ENCODE assay signal across 1 cellular context in genomic region chr11:108498046-108498815, GRCh38.
A peak's percentile ranks its signal among the peaks of the same experiment; 100 is the strongest.
TF ChIP-seq lines count a peak whose summit lies in the region.

A gene with protein sequence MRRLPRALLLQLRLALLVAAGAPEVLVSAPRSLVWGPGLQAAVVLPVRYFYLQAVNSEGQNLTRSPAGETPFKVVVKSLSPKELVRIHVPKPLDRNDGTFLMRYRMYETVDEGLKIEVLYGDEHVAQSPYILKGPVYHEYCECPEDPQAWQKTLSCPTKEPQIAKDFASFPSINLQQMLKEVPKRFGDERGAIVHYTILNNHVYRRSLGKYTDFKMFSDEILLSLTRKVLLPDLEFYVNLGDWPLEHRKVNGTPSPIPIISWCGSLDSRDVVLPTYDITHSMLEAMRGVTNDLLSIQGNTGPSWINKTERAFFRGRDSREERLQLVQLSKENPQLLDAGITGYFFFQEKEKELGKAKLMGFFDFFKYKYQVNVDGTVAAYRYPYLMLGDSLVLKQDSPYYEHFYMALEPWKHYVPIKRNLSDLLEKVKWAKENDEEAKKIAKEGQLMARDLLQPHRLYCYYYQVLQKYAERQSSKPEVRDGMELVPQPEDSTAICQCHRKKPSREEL (minus strand): TSS chr11:108498384. CDS start chr11:108498366, 18 bp downstream.

TF ChIP-seq in HepG2, 621 proteins besides CTCF, POLR2A, EP300 and RAD21 (continued from another document and continues in another):
- TF ChIP-seq ZNF441 (CRISPR knock-in tag; IDR thresholded peaks at IDR 0.05; ENCODE audit: borderline replicate concordance), result 0 out of 2 replicates have a peak, but pooled peaks have one; percentile 15
- 0 out of 2 replicates have a peak, but pooled peaks have one; percentile 50 for TF ChIP-seq ARNT2 (CRISPR knock-in tag; IDR thresholded peaks at IDR 0.05; ENCODE audit: low read depth)
- TF ChIP-seq HOXA5 (CRISPR knock-in tag; IDR thresholded peaks at IDR 0.05), result 0 out of 2 replicates have a peak, but pooled peaks have one; percentile 50
- peak; percentile 45; the same call in 1 of the 2 replicates for TF ChIP-seq ZNF792 (CRISPR knock-in tag; IDR thresholded peaks at IDR 0.05)
- TF ChIP-seq BORCS8-MEF2B (CRISPR knock-in tag; IDR thresholded peaks at IDR 0.05), result peak; percentile 25; the same call in 1 of the 2 replicates
- TF ChIP-seq CHD4 (IDR thresholded peaks at IDR 0.05; ENCODE audit: borderline replicate concordance, low read length), result no peak
- TF ChIP-seq ZNF10 (CRISPR knock-in tag; IDR thresholded peaks at IDR 0.05; ENCODE audit: borderline replicate concordance, low read depth), result no peak
- peak; percentile 82 for TF ChIP-seq ZFY (CRISPR knock-in tag; IDR thresholded peaks at IDR 0.05)
- peak; percentile 35; the same call in 1 of the 2 replicates for TF ChIP-seq BRD4 (CRISPR knock-in tag; IDR thresholded peaks at IDR 0.05)
- TF ChIP-seq, protein P1, sequence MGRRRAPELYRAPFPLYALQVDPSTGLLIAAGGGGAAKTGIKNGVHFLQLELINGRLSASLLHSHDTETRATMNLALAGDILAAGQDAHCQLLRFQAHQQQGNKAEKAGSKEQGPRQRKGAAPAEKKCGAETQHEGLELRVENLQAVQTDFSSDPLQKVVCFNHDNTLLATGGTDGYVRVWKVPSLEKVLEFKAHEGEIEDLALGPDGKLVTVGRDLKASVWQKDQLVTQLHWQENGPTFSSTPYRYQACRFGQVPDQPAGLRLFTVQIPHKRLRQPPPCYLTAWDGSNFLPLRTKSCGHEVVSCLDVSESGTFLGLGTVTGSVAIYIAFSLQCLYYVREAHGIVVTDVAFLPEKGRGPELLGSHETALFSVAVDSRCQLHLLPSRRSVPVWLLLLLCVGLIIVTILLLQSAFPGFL (CRISPR knock-in tag; IDR thresholded peaks at IDR 0.05), result no peak
- 0 out of 2 replicates have a peak, but pooled peaks have one; percentile 54 for TF ChIP-seq ZNF256 (CRISPR knock-in tag; conservative IDR thresholded peaks at IDR 0.05)
- TF ChIP-seq SMAD9 (CRISPR knock-in tag; IDR thresholded peaks at IDR 0.05), result 0 out of 2 replicates have a peak, but pooled peaks have one; percentile 59
- no peak for TF ChIP-seq MYNN (CRISPR knock-in tag; IDR thresholded peaks at IDR 0.05; ENCODE audit: low read depth)
- no peak; the same call in 1 of the 2 replicates for TF ChIP-seq JDP2 (CRISPR knock-in tag; IDR thresholded peaks at IDR 0.05; ENCODE audit: borderline replicate concordance)
- no peak for TF ChIP-seq GPBP1L1 (CRISPR knock-in tag; IDR thresholded peaks at IDR 0.05)
- TF ChIP-seq POGK (CRISPR knock-in tag; conservative IDR thresholded peaks at IDR 0.05), result no peak
- no peak for TF ChIP-seq ZNF557 (CRISPR knock-in tag; IDR thresholded peaks at IDR 0.05)
- peak; percentile 65 for TF ChIP-seq HOXA3 (CRISPR knock-in tag; IDR thresholded peaks at IDR 0.05)
- no peak for TF ChIP-seq RBM22 (optimal IDR thresholded peaks at IDR 0.05; ENCODE audit: low read length)
- TF ChIP-seq, protein P2, sequence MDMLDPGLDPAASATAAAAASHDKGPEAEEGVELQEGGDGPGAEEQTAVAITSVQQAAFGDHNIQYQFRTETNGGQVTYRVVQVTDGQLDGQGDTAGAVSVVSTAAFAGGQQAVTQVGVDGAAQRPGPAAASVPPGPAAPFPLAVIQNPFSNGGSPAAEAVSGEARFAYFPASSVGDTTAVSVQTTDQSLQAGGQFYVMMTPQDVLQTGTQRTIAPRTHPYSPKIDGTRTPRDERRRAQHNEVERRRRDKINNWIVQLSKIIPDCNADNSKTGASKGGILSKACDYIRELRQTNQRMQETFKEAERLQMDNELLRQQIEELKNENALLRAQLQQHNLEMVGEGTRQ (IDR thresholded peaks at IDR 0.05; ENCODE audit: low read depth, low read length), result no peak
- TF ChIP-seq, protein P2 (CRISPR knock-in tag; IDR thresholded peaks at IDR 0.05; ENCODE audit: borderline replicate concordance), result no peak
- peak; percentile 95 for TF ChIP-seq ZNF563 (CRISPR knock-in tag; IDR thresholded peaks at IDR 0.05)
- TF ChIP-seq ATF7 (IDR thresholded peaks at IDR 0.05), result no peak
- no peak for TF ChIP-seq ATF7 (CRISPR knock-in tag; IDR thresholded peaks at IDR 0.05)
- no peak for TF ChIP-seq ZNF253 (CRISPR knock-in tag; IDR thresholded peaks at IDR 0.05; ENCODE audit: borderline replicate concordance)
- no peak for TF ChIP-seq GTF2F1 (IDR thresholded peaks at IDR 0.05; ENCODE audit: low read length)
- TF ChIP-seq, protein P3, sequence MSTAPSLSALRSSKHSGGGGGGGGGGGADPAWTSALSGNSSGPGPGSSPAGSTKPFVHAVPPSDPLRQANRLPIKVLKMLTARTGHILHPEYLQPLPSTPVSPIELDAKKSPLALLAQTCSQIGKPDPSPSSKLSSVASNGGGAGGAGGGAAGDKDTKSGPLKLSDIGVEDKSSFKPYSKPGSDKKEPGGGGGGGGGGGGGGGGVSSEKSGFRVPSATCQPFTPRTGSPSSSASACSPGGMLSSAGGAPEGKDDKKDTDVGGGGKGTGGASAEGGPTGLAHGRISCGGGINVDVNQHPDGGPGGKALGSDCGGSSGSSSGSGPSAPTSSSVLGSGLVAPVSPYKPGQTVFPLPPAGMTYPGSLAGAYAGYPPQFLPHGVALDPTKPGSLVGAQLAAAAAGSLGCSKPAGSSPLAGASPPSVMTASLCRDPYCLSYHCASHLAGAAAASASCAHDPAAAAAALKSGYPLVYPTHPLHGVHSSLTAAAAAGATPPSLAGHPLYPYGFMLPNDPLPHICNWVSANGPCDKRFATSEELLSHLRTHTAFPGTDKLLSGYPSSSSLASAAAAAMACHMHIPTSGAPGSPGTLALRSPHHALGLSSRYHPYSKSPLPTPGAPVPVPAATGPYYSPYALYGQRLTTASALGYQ (CRISPR knock-in tag; IDR thresholded peaks at IDR 0.05), result no peak
- TF ChIP-seq KDM1A (CRISPR knock-in tag; IDR thresholded peaks at IDR 0.05), result no peak
- TF ChIP-seq ZSCAN12 (CRISPR knock-in tag; IDR thresholded peaks at IDR 0.05), result 0 out of 2 replicates have a peak, but pooled peaks have one; percentile 22
- TF ChIP-seq ZSCAN22 (CRISPR knock-in tag; IDR thresholded peaks at IDR 0.05), result no peak
- 0 out of 2 replicates have a peak, but pooled peaks have one; percentile 41 for TF ChIP-seq POGZ (CRISPR knock-in tag; IDR thresholded peaks at IDR 0.05)
- TF ChIP-seq ZC3H13 (CRISPR knock-in tag; IDR thresholded peaks at IDR 0.05), result no peak; the same call in 1 of the 2 replicates
- no peak; the same call in 1 of the 2 replicates for TF ChIP-seq POLR2AphosphoS5 (IDR thresholded peaks at IDR 0.05; ENCODE audit: low read depth, low read length)
- TF ChIP-seq PLRG1 (conservative IDR thresholded peaks at IDR 0.05), result no peak
- TF ChIP-seq ZSCAN25 (CRISPR knock-in tag; IDR thresholded peaks at IDR 0.05), result no peak
- TF ChIP-seq SPEN (CRISPR knock-in tag; IDR thresholded peaks at IDR 0.05; ENCODE audit: low read depth), result peak; percentile 55; the same call in 1 of the 2 replicates
- 0 out of 2 replicates have a peak, but pooled peaks have one; percentile 30 for TF ChIP-seq KAT8 (CRISPR knock-in tag; IDR thresholded peaks at IDR 0.05)
- TF ChIP-seq ZFP41 (CRISPR knock-in tag; IDR thresholded peaks at IDR 0.05; ENCODE audit: borderline replicate concordance), result no peak
- no peak for TF ChIP-seq TRIM24 (CRISPR knock-in tag; IDR thresholded peaks at IDR 0.05)
- no peak for TF ChIP-seq HIVEP1 (CRISPR knock-in tag; IDR thresholded peaks at IDR 0.05)
- no peak for TF ChIP-seq NFIC (IDR thresholded peaks at IDR 0.05; ENCODE audit: low read length)
- 0 out of 2 replicates have a peak, but pooled peaks have one; percentile 36 for TF ChIP-seq ZMYM2 (CRISPR knock-in tag; IDR thresholded peaks at IDR 0.05)
- TF ChIP-seq ZNF232 (CRISPR knock-in tag; IDR thresholded peaks at IDR 0.05; ENCODE audit: borderline replicate concordance), result peak; percentile 51; the same call in 1 of the 2 replicates
- TF ChIP-seq SIX4 (CRISPR knock-in tag; IDR thresholded peaks at IDR 0.05), result no peak; the same call in 1 of the 2 replicates
- no peak for TF ChIP-seq ZKSCAN1 (IDR thresholded peaks at IDR 0.05; ENCODE audit: low read length)
- no peak for TF ChIP-seq KLF12 (CRISPR knock-in tag; IDR thresholded peaks at IDR 0.05; ENCODE audit: borderline replicate concordance)
- TF ChIP-seq ZBTB7B (CRISPR knock-in tag; IDR thresholded peaks at IDR 0.05), result peak; percentile 68; the same call in 1 of the 2 replicates
- peak; percentile 67; the same call in 1 of the 2 replicates for TF ChIP-seq ZNF547 (CRISPR knock-in tag; IDR thresholded peaks at IDR 0.05)
- no peak for TF ChIP-seq PCBP2 (optimal IDR thresholded peaks at IDR 0.05; ENCODE audit: low read depth, low read length, poor library complexity, severe bottlenecking)
- TF ChIP-seq, protein P4, sequence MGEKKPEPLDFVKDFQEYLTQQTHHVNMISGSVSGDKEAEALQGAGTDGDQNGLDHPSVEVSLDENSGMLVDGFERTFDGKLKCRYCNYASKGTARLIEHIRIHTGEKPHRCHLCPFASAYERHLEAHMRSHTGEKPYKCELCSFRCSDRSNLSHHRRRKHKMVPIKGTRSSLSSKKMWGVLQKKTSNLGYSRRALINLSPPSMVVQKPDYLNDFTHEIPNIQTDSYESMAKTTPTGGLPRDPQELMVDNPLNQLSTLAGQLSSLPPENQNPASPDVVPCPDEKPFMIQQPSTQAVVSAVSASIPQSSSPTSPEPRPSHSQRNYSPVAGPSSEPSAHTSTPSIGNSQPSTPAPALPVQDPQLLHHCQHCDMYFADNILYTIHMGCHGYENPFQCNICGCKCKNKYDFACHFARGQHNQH (CRISPR knock-in tag; IDR thresholded peaks at IDR 0.05), result no peak
- TF ChIP-seq, protein P5, sequence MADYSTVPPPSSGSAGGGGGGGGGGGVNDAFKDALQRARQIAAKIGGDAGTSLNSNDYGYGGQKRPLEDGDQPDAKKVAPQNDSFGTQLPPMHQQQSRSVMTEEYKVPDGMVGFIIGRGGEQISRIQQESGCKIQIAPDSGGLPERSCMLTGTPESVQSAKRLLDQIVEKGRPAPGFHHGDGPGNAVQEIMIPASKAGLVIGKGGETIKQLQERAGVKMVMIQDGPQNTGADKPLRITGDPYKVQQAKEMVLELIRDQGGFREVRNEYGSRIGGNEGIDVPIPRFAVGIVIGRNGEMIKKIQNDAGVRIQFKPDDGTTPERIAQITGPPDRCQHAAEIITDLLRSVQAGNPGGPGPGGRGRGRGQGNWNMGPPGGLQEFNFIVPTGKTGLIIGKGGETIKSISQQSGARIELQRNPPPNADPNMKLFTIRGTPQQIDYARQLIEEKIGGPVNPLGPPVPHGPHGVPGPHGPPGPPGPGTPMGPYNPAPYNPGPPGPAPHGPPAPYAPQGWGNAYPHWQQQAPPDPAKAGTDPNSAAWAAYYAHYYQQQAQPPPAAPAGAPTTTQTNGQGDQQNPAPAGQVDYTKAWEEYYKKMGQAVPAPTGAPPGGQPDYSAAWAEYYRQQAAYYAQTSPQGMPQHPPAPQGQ (CRISPR knock-in tag; IDR thresholded peaks at IDR 0.05; ENCODE audit: borderline replicate concordance), result no peak
- TF ChIP-seq ZFP36 (IDR thresholded peaks at IDR 0.05; ENCODE audit: borderline replicate concordance, low read depth, low read length, partially characterized antibody), result no peak
- no peak for TF ChIP-seq THYN1 (CRISPR knock-in tag; IDR thresholded peaks at IDR 0.05; ENCODE audit: borderline replicate concordance, low read depth)
- TF ChIP-seq SOX5 (CRISPR knock-in tag; IDR thresholded peaks at IDR 0.05; ENCODE audit: borderline replicate concordance), result 0 out of 2 replicates have a peak, but pooled peaks have one; percentile 15
- no peak for TF ChIP-seq TCF12 (IDR thresholded peaks at IDR 0.05)
- TF ChIP-seq TCF12 (CRISPR knock-in tag; IDR thresholded peaks at IDR 0.05), result no peak
